ENCODE assay signal across 8 cellular contexts in the genomic region with DNA sequence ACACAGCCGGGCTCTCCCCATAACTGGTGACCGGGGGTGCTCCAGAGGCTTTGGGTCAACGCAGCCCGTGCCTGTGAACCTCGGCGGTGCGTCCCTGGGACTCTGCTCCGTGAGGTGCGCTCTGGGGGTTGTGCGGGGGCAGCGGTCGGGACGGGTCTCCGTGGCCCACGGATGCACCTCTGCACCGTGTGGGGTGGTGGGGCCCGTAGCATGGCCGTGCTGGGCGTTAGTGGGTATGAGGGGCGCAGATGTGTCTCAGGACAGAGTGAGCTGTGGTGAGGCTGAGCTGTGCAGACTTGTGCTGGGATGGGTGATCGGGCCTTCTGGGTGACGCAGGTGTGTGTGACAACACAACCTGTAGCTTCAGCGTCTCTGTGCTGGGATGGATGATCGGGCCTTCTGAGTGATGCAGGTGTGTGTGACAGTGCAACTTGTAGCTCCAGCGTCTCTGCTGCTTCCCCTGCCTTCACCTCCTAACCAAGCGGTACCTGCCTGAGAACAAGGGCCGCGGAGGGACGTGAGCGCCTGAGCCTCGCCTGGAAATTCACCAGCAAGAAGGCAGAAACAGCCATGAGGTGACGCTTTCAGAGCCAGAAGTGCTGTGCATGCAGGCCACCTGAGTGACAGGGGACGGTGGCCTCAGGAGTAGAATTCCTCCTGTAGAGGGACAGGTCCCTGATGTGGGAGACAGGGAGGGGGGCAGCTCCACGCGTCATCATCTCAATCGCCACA. TPM values are rescaled to one million over a fixed set of nuclear protein-coding genes. Genes with fewer than 3 reads are reported as not detected.
DNase-seq lines count a peak whose midpoint lies in the region; ATAC-seq, FAIRE-seq and TF ChIP-seq lines count a peak whose summit lies in the region.

No MANE protein-coding gene starts in this region.

- TF ChIP-seq EP300 in gastroesophageal sphincter (IDR thresholded peaks at IDR 0.05): no peak

- intact Hi-C loops in psoas muscle (cut with DNase I): no loop called here

- DNase-seq in AG04449 (ENCODE audit: low read depth, low spot score) (no peak), psoas muscle (no peak), NCI-H1048 (lab: John Stamatoyannopoulos, UW) (no peak), frontal cortex (ENCODE audit: low spot score in 2 of 2) (no peak), GM13977 (ENCODE audit: low spot score) (no peak)

- H3K36me3 ChIP-seq in HEK293 (ENCODE audit: control insufficient read depth in 2 of 2, insufficient read depth in 1 of 2, low read length in 2 of 2) (peaks cover 20 to 42% of the 10 kb centered on the region in 2 experiments), gastroesophageal sphincter (peaks cover 0 to 15% of the 10 kb centered on the region in 2 donors), psoas muscle (ENCODE audit: insufficient read depth in 1 of 2, low read depth in 1 of 2) (peaks cover 0 to 20% of the 10 kb centered on the region in 2 donors)

- TF ChIP-seq CTCF in AG04449 (IDR thresholded peaks at IDR 0.05; ENCODE audit: insufficient read depth, low read length, missing control alignments) (no peak), HEK293 (tag by site-specific recombination; IDR thresholded peaks at IDR 0.05) (no peak), VCaP (conservative IDR thresholded peaks at IDR 0.05) (no peak), gastroesophageal sphincter (IDR thresholded peaks at IDR 0.05) (no peak), psoas muscle (IDR thresholded peaks at IDR 0.05) (no peak), GM13977 (IDR thresholded peaks at IDR 0.05; ENCODE audit: extremely low read depth, insufficient read depth, missing control alignments) (no peak)

- TF ChIP-seq POLR2A in gastroesophageal sphincter (IDR thresholded peaks at IDR 0.05): peak in 1 of 2 donors; percentile 1

- POLR2A ChIA-PET in AG04449 (lab: Yijun Ruan, JAX): no interaction called here
- POLR2A ChIA-PET in HEK293 (lab: Yijun Ruan, JAX): interaction anchor here (0.6 to 3.0 kb wide), 3 partner anchors 18 to 650 kb away, joined by 3 to 17 read pairs (median 3); no protein-coding TSS in a partner anchor

- ATAC-seq in gastroesophageal sphincter (peak; percentile 23), psoas muscle (peak; percentile 17 to 33 (median 28))

- WGBS in gastroesophageal sphincter (ENCODE audit: low coverage in 1 of 2), 2 donors: 65 to 85% methylated on average over 2 to 4 of the region's 36 CpGs
- 56 to 64% (median 56%) methylated on average over 36 of the region's 36 CpGs for WGBS in psoas muscle, 3 donors

- CTCF ChIA-PET in AG04449 (lab: Yijun Ruan, JAX) (no interaction called here), HEK293 (lab: Yijun Ruan, JAX) (no interaction called here)

- peak overlapping the region; percentile 74; the same call in 1 of the 2 replicates for H3K27ac ChIP-seq in HEK293 (ENCODE audit: extremely low read depth, low read depth, low read length)
- H3K27ac ChIP-seq in VCaP: peak overlapping the region; percentile 90
- H3K27ac ChIP-seq in gastroesophageal sphincter: peak overlapping the region; percentile 10 to 93 (median 90)
- H3K27ac ChIP-seq in psoas muscle: peak overlapping the region; percentile 81

- H3K4me1 ChIP-seq in HEK293 (ENCODE audit: control insufficient read depth, insufficient read depth, low read length) (0 out of 2 replicates have a peak, but pooled peaks cover 2% of the 10 kb centered on the region), gastroesophageal sphincter (peaks cover 0 to 10% (median 0%) of the 10 kb centered on the region in 3 donors), psoas muscle (no peaks in the 10 kb centered on the region)

- no peaks in the 10 kb centered on the region for H3K9me3 ChIP-seq in HEK293 (ENCODE audit: control insufficient read depth, insufficient read depth, low read depth, low read length)
- no peaks in the 10 kb centered on the region for H3K9me3 ChIP-seq in gastroesophageal sphincter
- H3K9me3 ChIP-seq in psoas muscle: no peaks in the 10 kb centered on the region

- peak overlapping the region; percentile 76 for H3K4me3 ChIP-seq in AG04449 (ENCODE audit: low read depth, low read length)
- H3K4me3 ChIP-seq in HEK293 (ENCODE audit: low read depth, low read length): peak overlapping the region; percentile 70
- H3K4me3 ChIP-seq in gastroesophageal sphincter: peak overlapping the region; percentile 30 to 75
- peak overlapping the region; percentile 70 for H3K4me3 ChIP-seq in psoas muscle

- H3K27me3 ChIP-seq in gastroesophageal sphincter (no peaks in the 10 kb centered on the region), psoas muscle (ENCODE audit: insufficient read depth in 3 of 3, low read length in 2 of 3) (no peaks in the 10 kb centered on the region)

- FAIRE-seq in frontal cortex (lab: Jason Lieb, UNC): no peak

- in situ Hi-C loops in GM13977 (cut with MboI; ENCODE audit: low pct_unique_long_range_greater_than_20kb, low sequenced_read_pairs, unreplicated experiment): no loop called here

TF ChIP-seq in HEK293, 187 proteins besides CTCF, POLR2A, EP300 and RAD21 (continues in another document):
- TF ChIP-seq ZNF114 (tag by site-specific recombination; IDR thresholded peaks at IDR 0.05) (no peak), KLF10 (tag by site-specific recombination; IDR thresholded peaks at IDR 0.05) (no peak), SP3 (tag by site-specific recombination; IDR thresholded peaks at IDR 0.05) (no peak), ZNF626 (tag by site-specific recombination; IDR thresholded peaks at IDR 0.05) (no peak), KLF9 (tag by site-specific recombination; IDR thresholded peaks at IDR 0.05; ENCODE audit: low read depth) (no peak), ZNF155 (tag by site-specific recombination; IDR thresholded peaks at IDR 0.05) (no peak), ZNF175 (tag by site-specific recombination; IDR thresholded peaks at IDR 0.05) (no peak), ZNF768 (tag by site-specific recombination; IDR thresholded peaks at IDR 0.05) (no peak), SCRT2 (tag by site-specific recombination; IDR thresholded peaks at IDR 0.05) (peak; percentile 98), ZNF211 (tag by site-specific recombination; IDR thresholded peaks at IDR 0.05; ENCODE audit: low read depth) (no peak), SCRT1 (tag by site-specific recombination; IDR thresholded peaks at IDR 0.05; ENCODE audit: borderline replicate concordance) (peak; percentile 93), ZNF112 (tag by site-specific recombination; IDR thresholded peaks at IDR 0.05) (no peak), ZNF837 (tag by site-specific recombination; IDR thresholded peaks at IDR 0.05) (no peak), ZFP37 (tag by site-specific recombination; IDR thresholded peaks at IDR 0.05) (0 out of 2 replicates have a peak, but pooled peaks have one; percentile 13), ZNF140 (tag by site-specific recombination; IDR thresholded peaks at IDR 0.05) (no peak), ZFP69B (tag by site-specific recombination; IDR thresholded peaks at IDR 0.05) (no peak), ZNF169 (tag by site-specific recombination; IDR thresholded peaks at IDR 0.05) (no peak), ZNF2 (tag by site-specific recombination; IDR thresholded peaks at IDR 0.05) (no peak)
- TF ChIP-seq, protein P1, sequence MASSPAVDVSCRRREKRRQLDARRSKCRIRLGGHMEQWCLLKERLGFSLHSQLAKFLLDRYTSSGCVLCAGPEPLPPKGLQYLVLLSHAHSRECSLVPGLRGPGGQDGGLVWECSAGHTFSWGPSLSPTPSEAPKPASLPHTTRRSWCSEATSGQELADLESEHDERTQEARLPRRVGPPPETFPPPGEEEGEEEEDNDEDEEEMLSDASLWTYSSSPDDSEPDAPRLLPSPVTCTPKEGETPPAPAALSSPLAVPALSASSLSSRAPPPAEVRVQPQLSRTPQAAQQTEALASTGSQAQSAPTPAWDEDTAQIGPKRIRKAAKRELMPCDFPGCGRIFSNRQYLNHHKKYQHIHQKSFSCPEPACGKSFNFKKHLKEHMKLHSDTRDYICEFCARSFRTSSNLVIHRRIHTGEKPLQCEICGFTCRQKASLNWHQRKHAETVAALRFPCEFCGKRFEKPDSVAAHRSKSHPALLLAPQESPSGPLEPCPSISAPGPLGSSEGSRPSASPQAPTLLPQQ (tag by site-specific recombination; IDR thresholded peaks at IDR 0.05): peak; percentile 48; the same call in 1 of the 2 replicates
- TF ChIP-seq, protein P2, sequence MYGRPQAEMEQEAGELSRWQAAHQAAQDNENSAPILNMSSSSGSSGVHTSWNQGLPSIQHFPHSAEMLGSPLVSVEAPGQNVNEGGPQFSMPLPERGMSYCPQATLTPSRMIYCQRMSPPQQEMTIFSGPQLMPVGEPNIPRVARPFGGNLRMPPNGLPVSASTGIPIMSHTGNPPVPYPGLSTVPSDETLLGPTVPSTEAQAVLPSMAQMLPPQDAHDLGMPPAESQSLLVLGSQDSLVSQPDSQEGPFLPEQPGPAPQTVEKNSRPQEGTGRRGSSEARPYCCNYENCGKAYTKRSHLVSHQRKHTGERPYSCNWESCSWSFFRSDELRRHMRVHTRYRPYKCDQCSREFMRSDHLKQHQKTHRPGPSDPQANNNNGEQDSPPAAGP (tag by site-specific recombination; IDR thresholded peaks at IDR 0.05): no peak
- TF ChIP-seq, protein P3, sequence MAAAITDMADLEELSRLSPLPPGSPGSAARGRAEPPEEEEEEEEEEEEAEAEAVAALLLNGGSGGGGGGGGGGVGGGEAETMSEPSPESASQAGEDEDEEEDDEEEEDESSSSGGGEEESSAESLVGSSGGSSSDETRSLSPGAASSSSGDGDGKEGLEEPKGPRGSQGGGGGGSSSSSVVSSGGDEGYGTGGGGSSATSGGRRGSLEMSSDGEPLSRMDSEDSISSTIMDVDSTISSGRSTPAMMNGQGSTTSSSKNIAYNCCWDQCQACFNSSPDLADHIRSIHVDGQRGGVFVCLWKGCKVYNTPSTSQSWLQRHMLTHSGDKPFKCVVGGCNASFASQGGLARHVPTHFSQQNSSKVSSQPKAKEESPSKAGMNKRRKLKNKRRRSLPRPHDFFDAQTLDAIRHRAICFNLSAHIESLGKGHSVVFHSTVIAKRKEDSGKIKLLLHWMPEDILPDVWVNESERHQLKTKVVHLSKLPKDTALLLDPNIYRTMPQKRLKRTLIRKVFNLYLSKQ (tag by site-specific recombination; IDR thresholded peaks at IDR 0.05; ENCODE audit: borderline replicate concordance): no peak

RNA-seq across cellular contexts. Expression of a gene that starts 0.6 kb away (rescaled TPM):
- 10 to 100 TPM; 23.9 to 29.2 (median 26.1) TPM for total RNA-seq in gastroesophageal sphincter
- 10 to 100 TPM in 1 of 4 donors, 1 to 10 TPM in 3; 4.8 to 10.3 (median 8.8) TPM for total RNA-seq in psoas muscle
- 10 to 100 TPM in 1 of 3 donors, 1 to 10 TPM in 2; 3.8 to 29.0 (median 8.7) TPM for polyA plus RNA-seq in psoas muscle
- total RNA-seq in frontal cortex: 14.7 TPM
